Comparison of ENCODE assay signal across 11 cellular contexts in genomic region chr5:52427615-52428014, GRCh38.
"Had no signal": no experiment of that assay in that cellular context is flagged by ENCODE, and none has a peak within 500 bp of the region (broad histone marks: within the 10 kb centered on the region; RNA-seq: fewer than 3 reads in every experiment).

No MANE protein-coding gene starts in this region.

- FAIRE-seq: H1, H54 had no signal

- H3K4me1 ChIP-seq: HAP-1 had no signal

- H3K36me3 ChIP-seq: HAP-1 had no signal

- H3K27ac ChIP-seq: GM23248 had no signal

- H3K4me3 ChIP-seq: GM23248, GM23338, HAP-1 had no signal

- DNase-seq: GM23248, GOT3, H7, H9, HCEC 1CT, HFFc6 had no signal

- H2AFZ ChIP-seq: GM23248, GM23338 had no signal

- ATAC-seq: GM23338, HCT116 had no signal

- H3K4me2 ChIP-seq: GM23338 had no signal

- H3K9ac ChIP-seq: GM23248 had no signal

- H3K9me3 ChIP-seq: HAP-1 had no signal
